Comparison of ENCODE assay signal across 8 cellular contexts in the genomic region with DNA sequence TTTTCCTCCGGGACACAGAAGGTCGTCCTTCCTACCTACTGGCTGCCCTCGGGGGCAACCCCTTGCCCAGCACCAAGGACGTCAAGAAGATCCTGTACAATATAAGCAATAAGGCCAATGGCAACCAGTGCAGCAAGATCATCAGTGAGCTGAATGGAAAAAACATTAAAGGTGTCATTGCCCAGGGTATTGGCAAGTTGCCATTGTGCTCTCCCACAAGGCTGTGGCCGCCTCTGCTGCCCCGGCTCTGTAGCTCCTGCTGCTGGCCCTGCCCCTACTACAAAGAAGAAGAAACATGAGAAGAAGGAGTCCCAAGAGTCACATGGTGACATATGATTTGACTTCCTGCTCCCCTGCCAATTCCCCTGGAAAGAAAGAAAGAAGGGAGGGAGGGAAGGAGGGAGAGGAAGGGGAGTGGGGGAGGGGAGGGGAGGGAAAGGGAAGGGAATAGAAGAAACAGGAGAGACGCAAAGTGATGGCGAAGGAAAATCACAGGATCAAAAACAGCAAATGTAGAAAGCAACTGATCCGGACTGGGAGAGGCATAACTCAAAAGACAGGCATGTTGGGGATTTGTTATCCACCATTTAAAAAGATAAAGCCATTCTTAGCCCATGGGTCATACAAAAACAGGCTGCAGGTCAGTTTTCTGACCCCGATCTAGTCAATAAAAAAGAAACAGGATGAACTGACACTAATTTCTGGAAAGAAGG.
DNase-seq lines count a peak whose midpoint lies in the region; ATAC-seq, FAIRE-seq and TF ChIP-seq lines count a peak whose summit lies in the region.

No MANE protein-coding gene starts in this region.

- CTCF ChIA-PET in HEK293T (lab: Yijun Ruan, JAX) (no interaction called here), H1 (lab: Charles Lee; ENCODE audit: partially characterized antibody) (no interaction called here)

- no peak overlapping the region for H2BK15ac ChIP-seq in H1 (ENCODE audit: low read length)

- no peak for ATAC-seq in GM21390 (IDR thresholded peaks at IDR 0.05; ENCODE audit: unreplicated experiment)

- TF ChIP-seq RAD21 in H1 (IDR thresholded peaks at IDR 0.05 in 1 of 2, conservative IDR thresholded peaks at IDR 0.05 in 1 of 2; ENCODE audit: low read depth in 2 of 2, low read length in 2 of 2) = peak in 1 of 2 experiments; percentile 22; a peak in 1 of 4 replicates

- H2BK12ac ChIP-seq in H1 (ENCODE audit: low read depth, low read length) = peak overlapping the region; percentile 40; the same call in 1 of the 2 replicates

- H3K4ac ChIP-seq in H1 (replicated peaks; ENCODE audit: insufficient read length, low read depth, low read length) = peak overlapping the region; percentile 89

- TF ChIP-seq CTCF in Peyer's patch (IDR thresholded peaks at IDR 0.05) (no peak), H1 (IDR thresholded peaks at IDR 0.05; ENCODE audit: control extremely low read depth in 1 of 3, insufficient read depth in 1 of 3, low read depth in 1 of 3, low read length in 3 of 3) (no peak), retinal pigment epithelial cell (conservative IDR thresholded peaks at IDR 0.05; ENCODE audit: low read depth, low read length) (no peak)

- H3K18ac ChIP-seq in H1 (ENCODE audit: extremely low read depth, low read length) = peak overlapping the region; percentile 26

- H2BK20ac ChIP-seq in H1 (ENCODE audit: low read length) = peak overlapping the region; percentile 94; the same call in 1 of the 2 replicates

- peak overlapping the region; percentile 72; the same call in 1 of the 2 replicates for H2BK5ac ChIP-seq in H1 (ENCODE audit: low read depth, low read length)

- no peak overlapping the region for H4K8ac ChIP-seq in H1 (ENCODE audit: extremely low read depth, insufficient read depth, low read length)

- H3K79me1 ChIP-seq in H1 (ENCODE audit: low read depth, low read length) = no peaks in the 10 kb centered on the region

- DNase-seq in HEK293T (ENCODE audit: extremely low spot score) (peak; percentile 31), Peyer's patch (peak in 1 of 3 donors; percentile 55), H1 (ENCODE audit: low read depth in 1 of 2, low spot score in 2 of 2) (peak; percentile 23 to 60), retinal pigment epithelial cell (ENCODE audit: low read depth) (peak; percentile 14), NCI-H774 (lab: John Stamatoyannopoulos, UW) (no peak)
- DNase-seq in activated CD4-positive, CD25-positive, alpha-beta regulatory T cell (lab: John Stamatoyannopoulos, UW) = no peak

- H4K91ac ChIP-seq in H1 (replicated peaks; ENCODE audit: insufficient read length, low read length) = peak overlapping the region; percentile 0

- H3K36me3 ChIP-seq in BLaER1 (peaks cover 13% of the 10 kb centered on the region; the same call in 1 of the 2 replicates), Peyer's patch (no peaks in the 10 kb centered on the region), H1 (ENCODE audit: control insufficient read depth in 2 of 4, insufficient read depth in 4 of 4, low read length in 3 of 4) (no peaks in the 10 kb centered on the region)

- no peak overlapping the region for H3K23ac ChIP-seq in H1 (ENCODE audit: insufficient read length)

- H3K27me3 ChIP-seq in BLaER1 = no peaks in the 10 kb centered on the region
- H3K27me3 ChIP-seq in Peyer's patch = no peaks in the 10 kb centered on the region
- no peaks in the 10 kb centered on the region; a peak in 1 of 7 replicates for H3K27me3 ChIP-seq in H1 (replicated peaks in 1 of 4; ENCODE audit: control insufficient read depth in 3 of 4, extremely low read depth in 1 of 4, insufficient read depth in 3 of 4, low read length in 3 of 4)

- no peak overlapping the region for H3K14ac ChIP-seq in H1 (ENCODE audit: insufficient read length)

- H3K27ac ChIP-seq in BLaER1 (peak overlapping the region; percentile 99), Peyer's patch (peak overlapping the region; percentile 74 to 89 (median 80)), H1 (ENCODE audit: low read depth, low read length) (0 out of 2 replicates have a peak overlapping the region, but pooled peaks have one; percentile 21)

- 0 out of 2 replicates have a peak overlapping the region, but pooled peaks have one; percentile 94 for H2AFZ ChIP-seq in H1 (ENCODE audit: low read length)

- H4K5ac ChIP-seq in H1 (ENCODE audit: insufficient read length, low read depth, low read length) = peak overlapping the region; percentile 10

- WGBS in H1 (ENCODE audit: extremely low coverage in 1 of 2, insufficient coverage in 1 of 2, insufficient read length in 1 of 2, insufficient replicate concordance in 2 of 2, low coverage in 1 of 2, low lambda C conversion rate in 2 of 2, missing lambda C conversion rate in 1 of 2), 2 experiments = 55% methylated on average over 9 of the region's 10 CpGs; no CpG with 5 or more reads in 1 of the 2 experiments

- no peak overlapping the region for H2AK5ac ChIP-seq in H1 (ENCODE audit: low read depth, low read length)

- no peaks in the 10 kb centered on the region for H4K20me1 ChIP-seq in BLaER1
- H4K20me1 ChIP-seq in H1 (replicated peaks in 1 of 2; ENCODE audit: control insufficient read depth in 1 of 2, insufficient read depth in 2 of 2, low read length in 2 of 2) = no peaks in the 10 kb centered on the region

- no peaks in the 10 kb centered on the region for H3K79me2 ChIP-seq in H1 (ENCODE audit: control insufficient read depth in 1 of 2, insufficient read depth in 2 of 2, low read length in 2 of 2)

- peak overlapping the region; percentile 81 for H3K9ac ChIP-seq in BLaER1
- H3K9ac ChIP-seq in H1 (replicated peaks in 1 of 4; ENCODE audit: extremely low read depth in 1 of 4, low read depth in 3 of 4, low read length in 3 of 4) = no peak overlapping the region

- no peaks in the 10 kb centered on the region for H3K23me2 ChIP-seq in H1 (ENCODE audit: low read depth, low read length)

- no peak for FAIRE-seq in H1 (lab: Jason Lieb, UNC)

- H3K4me1 ChIP-seq in BLaER1 (peaks cover 50% of the 10 kb centered on the region), Peyer's patch (peaks cover 0 to 8% (median 7%) of the 10 kb centered on the region in 4 donors), H1 (replicated peaks in 1 of 4; ENCODE audit: control insufficient read depth in 3 of 4, insufficient read depth in 4 of 4, low read length in 3 of 4) (peaks cover 0 to 5% (median 3%) of the 10 kb centered on the region in 4 experiments; a peak in 5 of 7 replicates)

- H3K4me2 ChIP-seq in BLaER1 = peak overlapping the region; percentile 75
- peak overlapping the region; percentile 14 to 33; a peak in 2 of 4 replicates for H3K4me2 ChIP-seq in H1 (ENCODE audit: insufficient read depth in 1 of 2, low read depth in 2 of 2, low read length in 2 of 2)

- peaks cover 93% of the 10 kb centered on the region for H3K9me3 ChIP-seq in BLaER1
- H3K9me3 ChIP-seq in Peyer's patch = peaks cover 0 to 32% (median 0%) of the 10 kb centered on the region in 4 donors
- no peaks in the 10 kb centered on the region for H3K9me3 ChIP-seq in H1 (ENCODE audit: insufficient read depth in 2 of 2, low read depth in 1 of 2, low read length in 1 of 2)

- H3K4me3 ChIP-seq in BLaER1 (peak overlapping the region; percentile 52), Peyer's patch (no peak overlapping the region), H1 (ENCODE audit: extremely low read depth in 1 of 4, insufficient read depth in 2 of 4, low read depth in 3 of 4, low read length in 4 of 4) (peak overlapping the region in 1 of 4 experiments; percentile 32; a peak in 1 of 8 replicates), retinal pigment epithelial cell (ENCODE audit: low read length) (no peak overlapping the region)

- POLR2A ChIA-PET in HEK293T (lab: Yijun Ruan, JAX) (no interaction called here), H1 (lab: Charles Lee; ENCODE audit: partially characterized antibody) (interaction anchor here (0.8 to 0.9 kb wide), 2 partner anchors 83 to 177 kb away, joined by 3 read pairs; no protein-coding TSS in a partner anchor)

- peak overlapping the region; percentile 72 for H2BK120ac ChIP-seq in H1 (replicated peaks; ENCODE audit: low read depth, low read length)

- TF ChIP-seq POLR2A in Peyer's patch (IDR thresholded peaks at IDR 0.05) = no peak
- TF ChIP-seq POLR2A in H1 (IDR thresholded peaks at IDR 0.05; ENCODE audit: control extremely low read depth in 1 of 2, low read depth in 2 of 2, low read length in 2 of 2) = no peak

- H3K56ac ChIP-seq in H1 (replicated peaks; ENCODE audit: insufficient read length, low read depth, low read length) = no peak overlapping the region

- TF ChIP-seq EP300 in H1 (IDR thresholded peaks at IDR 0.05; ENCODE audit: borderline replicate concordance in 1 of 2, low read depth in 2 of 2, low read length in 2 of 2) = no peak

TF ChIP-seq in HEK293T, 16 proteins besides CTCF, POLR2A, EP300 and RAD21:
- no peak for TF ChIP-seq SP1 (IDR thresholded peaks at IDR 0.05)

TF ChIP-seq in H1, 55 proteins besides CTCF, POLR2A, EP300 and RAD21 (continues in another document):
- 0 out of 2 replicates have a peak, but pooled peaks have one; percentile 3 for TF ChIP-seq YY1 (IDR thresholded peaks at IDR 0.05; ENCODE audit: low read depth, low read length)
- no peak for TF ChIP-seq GABPA (IDR thresholded peaks at IDR 0.05; ENCODE audit: borderline replicate concordance, insufficient read depth, low read length)
- TF ChIP-seq, protein P1, sequence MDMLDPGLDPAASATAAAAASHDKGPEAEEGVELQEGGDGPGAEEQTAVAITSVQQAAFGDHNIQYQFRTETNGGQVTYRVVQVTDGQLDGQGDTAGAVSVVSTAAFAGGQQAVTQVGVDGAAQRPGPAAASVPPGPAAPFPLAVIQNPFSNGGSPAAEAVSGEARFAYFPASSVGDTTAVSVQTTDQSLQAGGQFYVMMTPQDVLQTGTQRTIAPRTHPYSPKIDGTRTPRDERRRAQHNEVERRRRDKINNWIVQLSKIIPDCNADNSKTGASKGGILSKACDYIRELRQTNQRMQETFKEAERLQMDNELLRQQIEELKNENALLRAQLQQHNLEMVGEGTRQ (IDR thresholded peaks at IDR 0.05; ENCODE audit: low read length) = peak; percentile 37; the same call in 1 of the 2 replicates
- TF ChIP-seq, protein P2, sequence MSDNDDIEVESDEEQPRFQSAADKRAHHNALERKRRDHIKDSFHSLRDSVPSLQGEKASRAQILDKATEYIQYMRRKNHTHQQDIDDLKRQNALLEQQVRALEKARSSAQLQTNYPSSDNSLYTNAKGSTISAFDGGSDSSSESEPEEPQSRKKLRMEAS (IDR thresholded peaks at IDR 0.05) = peak; percentile 68
- TF ChIP-seq SIRT6 (IDR thresholded peaks at IDR 0.05; ENCODE audit: low read length) = no peak
- TF ChIP-seq ASH2L (IDR thresholded peaks at IDR 0.05; ENCODE audit: low read length) = peak; percentile 46
- no peak for TF ChIP-seq EZH2 (IDR thresholded peaks at IDR 0.05; ENCODE audit: low read depth, low read length, severe bottlenecking)

Comparison
In these comparisons a context has a peak if more than half of its experiments do, and no peak if none do; other contexts are left out.
1. H3K27ac ChIP-seq: peak in every context shown above with its lines; median percentile 99 in BLaER1; 80 in Peyer's patch; 21 in H1.
2. DNase-seq: peak in HEK293T (single experiment), H1 (2 of 2) and retinal pigment epithelial cell (single experiment); none in activated CD4-positive, CD25-positive, alpha-beta regulatory T cell (0 of 4) and NCI-H774 (single experiment).